Comparison of ENCODE assay signal across 23 cellular contexts in the genomic region with DNA sequence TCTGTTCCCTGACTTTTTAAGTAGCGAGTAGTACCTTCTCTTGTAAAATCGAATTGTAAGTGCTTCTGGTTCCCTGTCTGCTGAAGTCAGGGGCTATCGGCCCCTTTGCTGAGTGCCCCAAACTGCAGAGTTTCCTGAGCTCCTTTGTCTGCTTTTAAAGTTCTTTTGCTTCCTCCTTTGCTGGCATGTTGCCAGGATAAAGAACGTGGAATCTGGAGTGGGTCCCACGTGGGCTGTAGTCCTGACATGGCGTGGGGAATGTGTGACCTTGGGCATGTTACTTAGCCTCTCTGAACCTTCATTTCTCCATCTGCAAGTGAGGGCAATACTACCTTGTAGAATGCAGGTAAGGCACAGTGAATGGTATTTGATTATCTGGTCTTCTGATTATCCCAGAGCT.
"Had no signal": no experiment of that assay in that cellular context is flagged by ENCODE, and none has a peak within 500 bp of the region (broad histone marks: within the 10 kb centered on the region; RNA-seq: fewer than 3 reads in every experiment).

No MANE protein-coding gene starts in this region.

- ATAC-seq: natural killer cell; sciatic nerve; stimulated activated naive B cell treated with anti-CD40 and anti-IgM and Interleukin-4, amounts not matched to agents 10 μg/mL and 1 μg/mL and 100 μg/mL, for 72 hours; stimulated activated naive CD8-positive, alpha-beta T cell treated with anti-CD3 and anti-CD28 coated beads, Interleukin-15, Interleukin-2, amounts not matched to agents 100 U/mL and 50 U/mL, for 24 hours had no signal

- H3K27me3 ChIP-seq: ovary, right atrium auricular region, stomach, testis, thyroid gland, transverse colon, upper lobe of left lung, vagina had no signal

- H3K4me1 ChIP-seq: thyroid gland, transverse colon had no signal

- H3K9me3 ChIP-seq: left ventricle myocardium inferior, ovary, right atrium auricular region, stomach, testis, thyroid gland, transverse colon, upper lobe of left lung, vagina had no signal

- H3K4me3 ChIP-seq: left ventricle myocardium inferior, lung, ovary, right atrium auricular region, skin epidermis, stomach, testis, thyroid gland, transverse colon, upper lobe of left lung, vagina had no signal

- H3K36me3 ChIP-seq: left ventricle myocardium inferior, ovary, right atrium auricular region, stomach, thyroid gland, transverse colon, upper lobe of left lung, vagina had no signal

- DNase-seq: islet precursor cell; left ventricle myocardium inferior; mesendoderm; naive B cell; natural killer cell; nephron progenitor cell; ovary; stimulated activated CD4-positive, alpha-beta T cell treated with anti-CD3 and anti-CD28 coated beads, Interleukin-12 subunit alpha, Interleukin-12 subunit beta, amount 100 ng/mL, for 4 hours; stimulated activated CD4-positive, alpha-beta T cell treated with anti-CD3 and anti-CD28 coated beads, Interleukin-15, amount 100 ng/mL, for 24 hours; stimulated activated CD4-positive, alpha-beta T cell treated with anti-CD3 and anti-CD28 coated beads, Interleukin-2, amount 100 ng/mL, for 24 hours; stimulated activated CD4-positive, alpha-beta T cell treated with anti-CD3 and anti-CD28 coated beads, Interleukin-4, amount 100 ng/mL, for 1 hour; stimulated activated naive B cell treated with anti-CD40 and anti-IgM and Interleukin-4, amounts not matched to agents 10 μg/mL and 1 μg/mL and 100 μg/mL, for 72 hours; stimulated activated naive CD8-positive, alpha-beta T cell treated with anti-CD3 and anti-CD28 coated beads, Interleukin-15, Interleukin-2, amounts not matched to agents 100 U/mL and 50 U/mL, for 24 hours; stomach; testis; thyroid gland; transverse colon; upper lobe of left lung had no signal

- H3K27ac ChIP-seq: left ventricle myocardium inferior, ovary, right atrium auricular region, skin epidermis, stomach, testis, thyroid gland, transverse colon, upper lobe of left lung, vagina had no signal
